ENCODE assay signal across 11 cellular contexts in the genomic region with DNA sequence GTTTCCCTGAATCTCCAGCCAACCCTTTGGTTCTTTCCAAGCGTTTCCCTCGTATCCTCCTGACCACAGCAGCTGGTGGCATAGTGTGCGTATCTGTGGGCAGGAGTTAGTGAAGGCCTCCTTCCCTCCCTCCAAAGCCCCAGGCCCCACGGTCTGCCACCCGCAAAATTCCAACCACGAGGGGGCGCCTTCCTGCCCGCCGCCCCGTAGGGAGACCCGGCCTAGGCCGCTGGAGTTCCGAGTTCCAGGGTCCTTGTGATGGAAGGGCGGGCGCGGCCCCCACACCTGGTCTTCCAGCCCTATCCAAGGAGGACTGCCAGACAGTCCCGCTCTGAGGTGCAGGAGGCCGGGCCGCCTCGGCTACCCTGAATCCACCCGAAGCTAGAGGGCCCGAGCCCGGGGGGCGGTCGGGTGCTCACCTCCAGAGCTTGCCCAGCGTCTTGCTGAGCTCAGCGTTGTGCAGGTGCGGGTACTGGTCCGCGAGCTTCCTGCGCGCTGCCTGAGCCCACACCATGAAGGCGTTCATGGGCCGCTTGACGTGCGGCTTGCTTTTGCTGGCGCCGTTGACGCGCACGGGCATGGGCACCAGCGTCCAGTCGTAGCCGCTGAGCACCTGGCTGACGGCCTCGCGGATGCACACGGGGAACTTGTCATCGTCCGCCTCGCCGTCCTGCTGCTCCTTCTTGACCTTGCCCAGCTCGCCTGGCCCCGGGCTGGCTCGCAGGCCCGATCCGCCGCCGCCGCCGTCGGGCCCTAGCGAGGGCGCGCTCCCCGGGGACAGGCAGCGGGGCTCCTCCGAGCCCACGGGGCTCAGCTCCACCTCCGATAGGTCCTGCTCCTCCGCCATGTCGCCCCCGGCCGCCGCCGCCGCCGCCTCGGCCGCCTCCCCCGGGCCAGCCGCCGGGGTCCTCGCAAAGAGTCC. TPM values are rescaled to one million over a fixed set of nuclear protein-coding genes. Genes with fewer than 3 reads are reported as not detected.
DNase-seq lines count a peak whose midpoint lies in the region; ATAC-seq and TF ChIP-seq lines count a peak whose summit lies in the region.
"Had no signal": no experiment of that assay in that cellular context is flagged by ENCODE, and none has a peak within 500 bp of the region (broad histone marks: within the 10 kb centered on the region; RNA-seq: fewer than 3 reads in every experiment).

No MANE protein-coding gene starts in this region.

- H3K36me3 ChIP-seq in suprapubic skin: peaks cover 4% of the 10 kb centered on the region

- H3K27me3 ChIP-seq in suprapubic skin: no peaks in the 10 kb centered on the region

- ATAC-seq in HG02763 (IDR thresholded peaks at IDR 0.05; ENCODE audit: unreplicated experiment) (no peak), HG02571 (IDR thresholded peaks at IDR 0.05; ENCODE audit: unreplicated experiment) (no peak)

- peak overlapping the region; percentile 95 for H3K27ac ChIP-seq in caudate nucleus (ENCODE audit: low read depth, low read length)
- H3K27ac ChIP-seq in suprapubic skin: peak overlapping the region; percentile 61

- WGBS in suprapubic skin: 70% methylated on average over 49 of the region's 84 CpGs

- H3K4me3 ChIP-seq in suprapubic skin: peak overlapping the region; percentile 36

- TF ChIP-seq CTCF in suprapubic skin (IDR thresholded peaks at IDR 0.05): no peak

- H3K9me3 ChIP-seq in suprapubic skin: no peaks in the 10 kb centered on the region

- TF ChIP-seq EP300 in suprapubic skin (IDR thresholded peaks at IDR 0.05): no peak

- H3K4me1 ChIP-seq in suprapubic skin: no peaks in the 10 kb centered on the region

- no peak for TF ChIP-seq POLR2A in suprapubic skin (IDR thresholded peaks at IDR 0.05)

- DNase-seq in activated CD4-positive, alpha-beta T cell treated with anti-CD3 and anti-CD28 coated beads for 48 hours: peak; percentile 4
- DNase-seq in activated CD4-positive, alpha-beta T cell treated with anti-CD3 and anti-CD28 coated beads, Interleukin-2, amount 50 U/mL, for 48 hours: no peak
- DNase-seq in caudate nucleus (lab: John Stamatoyannopoulos, UW): peak in 8 of 61 donors; percentile 20 to 46 (median 31)
- peak; percentile 95 for DNase-seq in iPS-NIHi11 (ENCODE audit: low spot score)
- no peak for DNase-seq in suprapubic skin (ENCODE audit: low spot score in 2 of 2)
- no peak for DNase-seq in activated naive CD4-positive, alpha-beta T cell (lab: John Stamatoyannopoulos, UW)
- DNase-seq: 8988T; activated T-cell treated with anti-CD3 and anti-CD28 coated beads, Interleukin-2, amount 50 U/mL, for 24 hours; GOT3 had no signal

RNA-seq across cellular contexts. Expression of a gene that starts 1.2 kb away (rescaled TPM):
- total RNA-seq in suprapubic skin: 10 to 100 TPM; 15.2 to 30.8 (median 20.5) TPM

RNA-seq across cellular contexts. Expression of a gene that starts 29.7 kb away (rescaled TPM):
- 10 to 100 TPM; 60.1 to 66.8 (median 64.1) TPM for total RNA-seq in suprapubic skin

RNA-seq across cellular contexts. Expression of a gene that starts 29.8 kb away (rescaled TPM):
- total RNA-seq in suprapubic skin: not detected

Comparison
In these comparisons a context has a peak if more than half of its experiments do, and no peak if none do; other contexts are left out.
1. DNase-seq: peak in activated CD4-positive, alpha-beta T cell treated with anti-CD3 and anti-CD28 coated beads for 48 hours (single experiment) and iPS-NIHi11 (single experiment); none in activated CD4-positive, alpha-beta T cell treated with anti-CD3 and anti-CD28 coated beads, Interleukin-2, amount 50 U/mL, for 48 hours (0 of 2), suprapubic skin (0 of 2) and activated naive CD4-positive, alpha-beta T cell (0 of 4).